Comparison of ENCODE assay signal across 8 cellular contexts in the genomic region with DNA sequence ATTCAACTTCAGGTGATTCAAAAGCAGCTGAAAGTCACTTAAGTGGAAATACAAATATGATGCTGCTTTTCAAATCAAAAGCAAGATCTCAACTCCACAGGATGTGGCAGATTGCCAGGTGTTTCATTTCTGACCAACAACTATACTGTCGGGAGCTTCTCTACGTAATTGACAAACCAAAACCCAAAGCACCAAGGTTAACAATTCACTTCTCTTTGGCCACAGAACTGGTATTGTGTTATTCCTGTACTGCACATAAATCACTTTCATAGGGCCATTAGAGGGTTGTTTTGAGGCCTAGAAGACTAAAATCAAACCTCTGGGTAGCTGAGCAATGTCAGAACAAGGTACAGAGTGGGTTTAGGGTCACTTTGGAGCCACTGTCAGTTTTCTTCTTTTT.
A peak's percentile ranks its signal among the peaks of the same experiment; 100 is the strongest.
DNase-seq lines count a peak whose midpoint lies in the region; ATAC-seq and TF ChIP-seq lines count a peak whose summit lies in the region.

No MANE protein-coding gene starts in this region.

- H3K27ac ChIP-seq in esophagus squamous epithelium, result no peak overlapping the region

- intact Hi-C loops in left cardiac atrium (cut with DNase I), result no loop called here
- intact Hi-C loops in esophagus squamous epithelium (cut with DNase I), result no loop called here

- H3K9me3 ChIP-seq in esophagus squamous epithelium, result no peaks in the 10 kb centered on the region

- 55 to 76% methylated on average over 2 of the region's 2 CpGs for WGBS in esophagus squamous epithelium, 2 donors

- no peak for TF ChIP-seq POLR2A in esophagus squamous epithelium (IDR thresholded peaks at IDR 0.05)

- H3K36me3 ChIP-seq in esophagus squamous epithelium, result no peaks in the 10 kb centered on the region

- no peaks in the 10 kb centered on the region for H3K27me3 ChIP-seq in esophagus squamous epithelium

- no peak for TF ChIP-seq CTCF in esophagus squamous epithelium (IDR thresholded peaks at IDR 0.05)

- DNase-seq in NCI-H2107 (lab: John Stamatoyannopoulos, UW), result peak; percentile 22
- peak; percentile 51 for DNase-seq in iris pigment epithelial cell (ENCODE audit: low read depth)
- DNase-seq in left cardiac atrium, result no peak
- no peak for DNase-seq in HPDE6-E6E7 (ENCODE audit: extremely low spot score)
- DNase-seq in esophagus squamous epithelium (lab: John Stamatoyannopoulos, UW), result no peak
- no peak for DNase-seq in activated T-cell treated with anti-CD3 and anti-CD28 coated beads for 4 hours

- ATAC-seq in GM19351 (IDR thresholded peaks at IDR 0.05; ENCODE audit: unreplicated experiment), result peak; percentile 84
- ATAC-seq in HG02981 (IDR thresholded peaks at IDR 0.05; ENCODE audit: unreplicated experiment), result peak; percentile 100
- ATAC-seq in left cardiac atrium, result no peak

- no peak overlapping the region for H3K4me3 ChIP-seq in esophagus squamous epithelium

- no peaks in the 10 kb centered on the region for H3K4me1 ChIP-seq in esophagus squamous epithelium

Comparison
In these comparisons a context has a peak if more than half of its experiments do, and no peak if none do; other contexts are left out.
1. ATAC-seq: peak in GM19351 (single experiment) and HG02981 (single experiment); none in left cardiac atrium (0 of 2).
2. DNase-seq: peak in NCI-H2107 (single experiment) and iris pigment epithelial cell (single experiment); none in left cardiac atrium (single experiment), HPDE6-E6E7 (single experiment), esophagus squamous epithelium (single experiment) and activated T-cell treated with anti-CD3 and anti-CD28 coated beads for 4 hours (single experiment).